In the genomic region with DNA sequence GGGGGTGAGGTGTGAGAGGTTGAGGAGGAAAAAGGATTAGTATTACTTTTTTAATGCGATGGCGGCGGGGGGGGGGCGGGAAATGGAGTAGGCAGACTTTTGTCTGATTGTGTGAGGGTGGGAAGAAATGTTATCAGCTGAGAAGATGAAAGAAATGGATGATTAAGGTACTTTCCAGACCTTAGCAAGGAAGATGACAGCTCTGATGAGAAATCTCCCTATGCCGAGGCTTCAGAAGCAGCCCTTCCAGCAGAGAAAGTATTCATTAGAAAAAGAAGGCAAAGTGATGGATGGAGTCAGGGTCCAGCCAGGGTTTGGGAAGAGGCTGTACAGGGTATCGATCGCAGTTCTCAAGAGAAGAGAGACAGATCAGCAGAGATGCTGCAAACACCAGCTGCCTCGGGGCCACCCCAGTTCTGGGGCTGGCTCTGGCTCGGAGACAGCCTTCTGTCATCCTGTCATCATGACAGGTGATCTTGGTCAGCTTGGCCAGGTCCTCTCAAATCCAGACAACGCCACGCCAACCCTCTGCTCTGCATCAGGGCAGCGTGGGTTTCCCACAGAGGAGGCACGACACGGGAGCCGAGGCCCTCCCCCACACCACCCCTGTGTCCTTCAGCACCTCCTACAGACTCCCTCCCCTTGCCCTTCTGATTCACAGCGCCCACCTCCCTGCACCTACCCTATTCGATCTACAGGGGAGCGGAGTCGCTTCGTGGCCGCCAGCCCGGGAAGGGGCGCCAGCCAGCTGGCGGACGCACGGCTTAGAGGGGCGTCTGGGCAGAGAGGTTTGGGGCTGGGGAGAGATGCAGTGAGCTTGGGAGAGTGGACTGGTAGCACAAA, we compare ENCODE assay signal across 1 cellular context.
A peak's percentile ranks its signal among the peaks of the same experiment; 100 is the strongest.
TF ChIP-seq lines count a peak whose summit lies in the region.

No MANE protein-coding gene starts in this region.

TF ChIP-seq in H1, 55 proteins besides CTCF, POLR2A, EP300 and RAD21:
- TF ChIP-seq KDM4A (IDR thresholded peaks at IDR 0.05; ENCODE audit: low read depth, low read length, severe bottlenecking) (peak; percentile 61), RFX5 (IDR thresholded peaks at IDR 0.05; ENCODE audit: borderline replicate concordance, low read depth, low read length) (no peak), SIX5 (IDR thresholded peaks at IDR 0.05; ENCODE audit: low read depth, low read length) (no peak), TAF7 (optimal IDR thresholded peaks at IDR 0.05; ENCODE audit: borderline replicate concordance, low read depth, low read length) (no peak), SAP30 (IDR thresholded peaks at IDR 0.05; ENCODE audit: insufficient read depth, insufficient replicate concordance, low read length) (peak; percentile 77), RNF2 (IDR thresholded peaks at IDR 0.05; ENCODE audit: borderline replicate concordance, low read depth, low read length, missing control alignments, poor library complexity, severe bottlenecking) (no peak), TCF12 (IDR thresholded peaks at IDR 0.05; ENCODE audit: low read depth, low read length) (no peak), SRF (IDR thresholded peaks at IDR 0.05; ENCODE audit: low read depth, low read length) (no peak), HDAC2 (IDR thresholded peaks at IDR 0.05; ENCODE audit: borderline replicate concordance in 1 of 2, low read depth in 2 of 2, low read length in 2 of 2) (peak; percentile 15 to 58; a peak in 1 of 4 replicates), SIN3A (conservative IDR thresholded peaks at IDR 0.05 in 1 of 2, IDR thresholded peaks at IDR 0.05 in 1 of 2; ENCODE audit: low read depth in 1 of 2, low read length in 2 of 2) (peak; percentile 68 to 82; a peak in 2 of 4 replicates)
- TF ChIP-seq, protein P1, sequence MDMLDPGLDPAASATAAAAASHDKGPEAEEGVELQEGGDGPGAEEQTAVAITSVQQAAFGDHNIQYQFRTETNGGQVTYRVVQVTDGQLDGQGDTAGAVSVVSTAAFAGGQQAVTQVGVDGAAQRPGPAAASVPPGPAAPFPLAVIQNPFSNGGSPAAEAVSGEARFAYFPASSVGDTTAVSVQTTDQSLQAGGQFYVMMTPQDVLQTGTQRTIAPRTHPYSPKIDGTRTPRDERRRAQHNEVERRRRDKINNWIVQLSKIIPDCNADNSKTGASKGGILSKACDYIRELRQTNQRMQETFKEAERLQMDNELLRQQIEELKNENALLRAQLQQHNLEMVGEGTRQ (IDR thresholded peaks at IDR 0.05; ENCODE audit: low read length): no peak
- TF ChIP-seq, protein P2, sequence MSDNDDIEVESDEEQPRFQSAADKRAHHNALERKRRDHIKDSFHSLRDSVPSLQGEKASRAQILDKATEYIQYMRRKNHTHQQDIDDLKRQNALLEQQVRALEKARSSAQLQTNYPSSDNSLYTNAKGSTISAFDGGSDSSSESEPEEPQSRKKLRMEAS (IDR thresholded peaks at IDR 0.05): 0 out of 2 replicates have a peak, but pooled peaks have one; percentile 25
